Comparison of ENCODE assay signal across 11 cellular contexts in genomic region chr16:89009343-89010209, GRCh38. TPM values are rescaled to one million over a fixed set of nuclear protein-coding genes. Genes with fewer than 3 reads are reported as not detected.
DNase-seq lines count a peak whose midpoint lies in the region; ATAC-seq and TF ChIP-seq lines count a peak whose summit lies in the region.
"Had no signal": no experiment of that assay in that cellular context is flagged by ENCODE, and none has a peak within 500 bp of the region (broad histone marks: within the 10 kb centered on the region; RNA-seq: fewer than 3 reads in every experiment).

No MANE protein-coding gene starts in this region.

- POLR2A ChIA-PET in naive thymus-derived CD8-positive, alpha-beta T cell (lab: Charles Lee): no interaction called here

- H3K4me1 Mint-ChIP-seq in naive thymus-derived CD8-positive, alpha-beta T cell: peaks cover 0 to 9% (median 3%) of the 10 kb centered on the region in 4 donors

- DNase-seq in GM12865 (ENCODE audit: low read depth) (peak; percentile 43), NAMALWA (ENCODE audit: low spot score) (peak; percentile 58), dermis blood vessel endothelial cell (peak; percentile 49), COR-L47 (lab: John Stamatoyannopoulos, UW) (no peak)
- DNase-seq in naive thymus-derived CD8-positive, alpha-beta T cell: peak in 6 of 10 donors; percentile 15 to 64 (median 35)
- DNase-seq: effector memory CD4-positive, alpha-beta T cell had no signal

- H3K4me3 Mint-ChIP-seq in naive thymus-derived CD8-positive, alpha-beta T cell: no peak overlapping the region

- H3K27ac Mint-ChIP-seq in naive thymus-derived CD8-positive, alpha-beta T cell: peak overlapping the region in 2 of 10 donors; percentile 56 to 67

- no peak for TF ChIP-seq CTCF in GM12865 (IDR thresholded peaks at IDR 0.05; ENCODE audit: insufficient read depth, low read depth, low read length, missing control alignments)

- no peak overlapping the region for H3K4me3 ChIP-seq in GM12865 (ENCODE audit: low read depth, low read length)
- H3K4me3 ChIP-seq: lung had no signal

- ATAC-seq in naive thymus-derived CD8-positive, alpha-beta T cell: peak in 1 of 2 donors; percentile 30
- ATAC-seq in GM21576 (IDR thresholded peaks at IDR 0.05; ENCODE audit: unreplicated experiment): no peak
- ATAC-seq in HG03280 (IDR thresholded peaks at IDR 0.05; ENCODE audit: unreplicated experiment): no peak
- no peak for ATAC-seq in GM19395 (IDR thresholded peaks at IDR 0.05; ENCODE audit: unreplicated experiment)

- H3K36me3 Mint-ChIP-seq in naive thymus-derived CD8-positive, alpha-beta T cell: peaks cover 0 to 1% (median 0%) of the 10 kb centered on the region in 3 donors

- peaks cover 17 to 59% (median 34%) of the 10 kb centered on the region in 5 donors for H3K27me3 Mint-ChIP-seq in naive thymus-derived CD8-positive, alpha-beta T cell

- H3K9me3 Mint-ChIP-seq in naive thymus-derived CD8-positive, alpha-beta T cell: peaks cover 0 to 10% (median 2%) of the 10 kb centered on the region in 9 donors

RNA-seq across cellular contexts. Expression of gene CBFA2T3, which starts 32.6 kb away (rescaled TPM):
- total RNA-seq in dermis blood vessel endothelial cell: 0.14 TPM in 1 of 2 replicates, not detected in the other
- total RNA-seq in naive thymus-derived CD8-positive, alpha-beta T cell: 1 to 10 TPM; 1.5 to 2.0 TPM
- polyA plus RNA-seq in naive thymus-derived CD8-positive, alpha-beta T cell: under 1 TPM in 1 of 3 donors, not detected in 2; 0.04 TPM
- total RNA-seq: activated CD8-positive, alpha-beta memory T cell treated with anti-CD3 and anti-CD28 coated beads for 36 hours had no signal
